Comparison of ENCODE assay signal across 16 cellular contexts in the genomic region with DNA sequence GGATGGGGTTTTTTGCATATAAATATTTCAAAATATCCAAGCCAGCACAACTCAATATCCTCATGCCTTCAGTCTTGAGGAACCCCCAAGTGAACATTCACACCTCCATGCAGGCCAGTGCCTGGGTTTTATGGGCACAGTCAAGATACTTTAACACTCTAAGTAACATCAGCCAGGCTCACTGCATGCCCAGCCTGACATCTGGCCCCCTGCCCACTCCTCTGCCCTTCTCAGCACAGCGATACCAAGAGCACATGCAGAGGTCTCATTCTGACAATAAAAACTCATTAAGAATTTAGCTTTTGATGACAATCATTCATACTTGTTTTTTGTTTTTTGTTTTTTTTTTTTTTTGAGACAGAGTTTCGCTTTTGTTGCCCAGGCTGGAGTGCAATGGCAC.
"Had no signal": no experiment of that assay in that cellular context is flagged by ENCODE, and none has a peak within 500 bp of the region (broad histone marks: within the 10 kb centered on the region; RNA-seq: fewer than 3 reads in every experiment).

No MANE protein-coding gene starts in this region.

- ATAC-seq: left lobe of liver, lower lobe of right lung, natural killer cell, upper lobe of right lung had no signal

- H3K27ac ChIP-seq: coronary artery, lower lobe of right lung, suprapubic skin, tibial artery, upper lobe of right lung, vagina had no signal

- H3K9me3 ChIP-seq: lower lobe of right lung, suprapubic skin, tibial artery, upper lobe of right lung, vagina had no signal

- H3K36me3 ChIP-seq: lower lobe of right lung, suprapubic skin, tibial artery, upper lobe of right lung, vagina had no signal

- H3K4me3 ChIP-seq: coronary artery, lower lobe of right lung, smooth muscle cell, suprapubic skin, tibial artery, upper lobe of right lung, vagina had no signal

- H3K4me1 ChIP-seq: lower lobe of right lung, suprapubic skin, tibial artery, upper lobe of right lung, vagina had no signal

- H3K27me3 ChIP-seq: suprapubic skin, tibial artery, upper lobe of right lung, vagina had no signal

- DNase-seq: effector CD4-positive, alpha-beta T cell; endodermal cell; erythroblast; foreskin melanocyte; islet precursor cell; lower lobe of right lung; natural killer cell; stimulated activated CD4-positive, alpha-beta T cell treated with anti-CD3 and anti-CD28 coated beads, Interleukin-2, amount 100 ng/mL, for 48 hours; stimulated activated naive CD4-positive, alpha-beta T cell treated with Interleukin-2 at 50 U/mL for 16 hours; tibial artery; upper lobe of right lung had no signal
